19 cellular contexts compared by ENCODE assay signal in genomic region chr13:27504541-27504940, GRCh38.
"Had no signal": no experiment of that assay in that cellular context is flagged by ENCODE, and none has a peak within 500 bp of the region (broad histone marks: within the 10 kb centered on the region; RNA-seq: fewer than 3 reads in every experiment).

No MANE protein-coding gene starts in this region.

- DNase-seq: effector memory CD4-positive, alpha-beta T cell; kidney; left cardiac atrium; mesenchymal stem cell; naive B cell; posterior cingulate gyrus; small intestine; stimulated activated CD4-positive, alpha-beta T cell treated with anti-CD3 and anti-CD28 coated beads, Interleukin-12 subunit alpha, Interleukin-12 subunit beta, amount 100 ng/mL, for 4 hours; stimulated activated naive CD8-positive, alpha-beta T cell treated with anti-CD3 and anti-CD28 coated beads, Interleukin-15, Interleukin-2, amounts not matched to agents 100 U/mL and 50 U/mL, for 24 hours; thyroid gland; upper lobe of left lung; uterus had no signal

- H3K4me3 ChIP-seq: esophagus muscularis mucosa, gastroesophageal sphincter, hepatocyte, lung, suprapubic skin, thyroid gland, upper lobe of left lung, uterus had no signal

- H3K36me3 ChIP-seq: esophagus muscularis mucosa, gastroesophageal sphincter, neutrophil, suprapubic skin, thyroid gland, upper lobe of left lung, uterus had no signal

- H3K27me3 ChIP-seq: esophagus muscularis mucosa, gastroesophageal sphincter, hepatocyte, thyroid gland, upper lobe of left lung, uterus had no signal

- H3K9me3 Mint-ChIP-seq: nephron had no signal

- H3K4me3 Mint-ChIP-seq: nephron had no signal

- H3K4me1 ChIP-seq: gastroesophageal sphincter, suprapubic skin, thyroid gland, upper lobe of left lung, uterus had no signal

- H3K9me3 ChIP-seq: esophagus muscularis mucosa, gastroesophageal sphincter, neutrophil, suprapubic skin, thyroid gland, upper lobe of left lung, uterus had no signal

- ATAC-seq: gastroesophageal sphincter; stimulated activated naive CD8-positive, alpha-beta T cell treated with anti-CD3 and anti-CD28 coated beads, Interleukin-15, Interleukin-2, amounts not matched to agents 100 U/mL and 50 U/mL, for 24 hours had no signal

- H3K27ac ChIP-seq: esophagus muscularis mucosa, gastroesophageal sphincter, hepatocyte, neutrophil, suprapubic skin, thyroid gland, upper lobe of left lung, uterus had no signal
